1 cellular context compared by ENCODE assay signal in the genomic region with DNA sequence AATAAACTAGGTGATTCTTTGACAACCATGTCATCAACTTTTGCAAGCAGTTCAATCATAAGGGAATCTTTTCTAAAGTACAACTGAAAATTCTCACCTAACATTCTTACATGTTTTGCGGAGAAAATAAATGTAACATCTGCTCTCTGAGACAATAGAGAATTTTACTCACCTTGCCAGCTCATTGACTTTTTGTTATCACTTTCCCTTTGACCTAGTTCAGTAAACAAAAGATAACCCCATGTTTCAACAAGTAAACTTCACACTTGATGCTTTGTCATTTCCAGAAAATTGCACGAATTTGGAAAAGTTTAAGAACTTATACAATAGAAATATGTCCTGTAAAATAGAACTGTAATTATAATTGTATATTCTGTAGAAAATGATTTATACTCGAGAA.
TF ChIP-seq lines count a peak whose summit lies in the region.

No MANE protein-coding gene starts in this region.

TF ChIP-seq in H1, 55 proteins besides CTCF, POLR2A, EP300 and RAD21:
- TF ChIP-seq PHF8 (conservative IDR thresholded peaks at IDR 0.05; ENCODE audit: low read depth, low read length) (no peak), ZNF274 (IDR thresholded peaks at IDR 0.05; ENCODE audit: borderline replicate concordance, extremely low read depth, low read length) (no peak), GABPA (IDR thresholded peaks at IDR 0.05; ENCODE audit: borderline replicate concordance, insufficient read depth, low read length) (no peak), TAF7 (optimal IDR thresholded peaks at IDR 0.05; ENCODE audit: borderline replicate concordance, low read depth, low read length) (no peak), CTBP2 (IDR thresholded peaks at IDR 0.05; ENCODE audit: borderline replicate concordance, insufficient read depth, insufficient read length, low read length) (no peak), MAFK (IDR thresholded peaks at IDR 0.05; ENCODE audit: low read depth, low read length) (no peak), SIX5 (IDR thresholded peaks at IDR 0.05; ENCODE audit: low read depth, low read length) (no peak), POU5F1 (IDR thresholded peaks at IDR 0.05; ENCODE audit: low read depth, low read length) (no peak), BRCA1 (IDR thresholded peaks at IDR 0.05; ENCODE audit: low read depth, low read length) (no peak), KDM4A (IDR thresholded peaks at IDR 0.05; ENCODE audit: low read depth, low read length, severe bottlenecking) (no peak), RFX5 (IDR thresholded peaks at IDR 0.05; ENCODE audit: borderline replicate concordance, low read depth, low read length) (no peak), HDAC2 (IDR thresholded peaks at IDR 0.05; ENCODE audit: borderline replicate concordance in 1 of 2, low read depth in 2 of 2, low read length in 2 of 2) (no peak), SUZ12 (IDR thresholded peaks at IDR 0.05; ENCODE audit: low read length) (no peak)
- TF ChIP-seq, protein P1, sequence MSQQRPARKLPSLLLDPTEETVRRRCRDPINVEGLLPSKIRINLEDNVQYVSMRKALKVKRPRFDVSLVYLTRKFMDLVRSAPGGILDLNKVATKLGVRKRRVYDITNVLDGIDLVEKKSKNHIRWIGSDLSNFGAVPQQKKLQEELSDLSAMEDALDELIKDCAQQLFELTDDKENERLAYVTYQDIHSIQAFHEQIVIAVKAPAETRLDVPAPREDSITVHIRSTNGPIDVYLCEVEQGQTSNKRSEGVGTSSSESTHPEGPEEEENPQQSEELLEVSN (IDR thresholded peaks at IDR 0.05) = no peak
- TF ChIP-seq, protein P2, sequence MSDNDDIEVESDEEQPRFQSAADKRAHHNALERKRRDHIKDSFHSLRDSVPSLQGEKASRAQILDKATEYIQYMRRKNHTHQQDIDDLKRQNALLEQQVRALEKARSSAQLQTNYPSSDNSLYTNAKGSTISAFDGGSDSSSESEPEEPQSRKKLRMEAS (IDR thresholded peaks at IDR 0.05) = no peak
